In genomic region chr13:113207890-113208423, GRCh38 we compare ENCODE assay signal across 8 cellular contexts. TPM values are rescaled to one million over a fixed set of nuclear protein-coding genes. Genes with fewer than 3 reads are reported as not detected.
A peak's percentile ranks its signal among the peaks of the same experiment; 100 is the strongest.
DNase-seq lines count a peak whose midpoint lies in the region; ATAC-seq and TF ChIP-seq lines count a peak whose summit lies in the region.

No MANE protein-coding gene starts in this region.

- ATAC-seq in GM21526 (IDR thresholded peaks at IDR 0.05; ENCODE audit: low FRiP score, unreplicated experiment): peak; percentile 10
- peak; percentile 3 for ATAC-seq in activated CD8-positive, alpha-beta T cell treated with anti-CD3 and anti-CD28 coated beads for 36 hours

- intact Hi-C loops in activated CD8-positive, alpha-beta T cell treated with anti-CD3 and anti-CD28 coated beads for 36 hours (cut with micrococcal nuclease): no loop called here

- H3K4me3 ChIP-seq in Jurkat, Clone E6-1 (ENCODE audit: low read length): peak overlapping the region; percentile 91
- peak overlapping the region; percentile 84 for H3K4me3 ChIP-seq in parathyroid adenoma (ENCODE audit: low read depth, low read length)

- peak overlapping the region; percentile 93 for H3K4me2 ChIP-seq in parathyroid adenoma (ENCODE audit: low read length)

- peaks cover 43% of the 10 kb centered on the region for H3K36me3 Mint-ChIP-seq in activated CD8-positive, alpha-beta T cell treated with anti-CD3 and anti-CD28 coated beads for 36 hours (ENCODE audit: low read depth)

- peak; percentile 71 for DNase-seq in EH (ENCODE audit: low read depth)
- DNase-seq in Jurkat, Clone E6-1 (ENCODE audit: low read depth, low spot score): peak; percentile 29
- DNase-seq in activated CD8-positive, alpha-beta T cell treated with anti-CD3 and anti-CD28 coated beads for 36 hours: peak; percentile 24
- DNase-seq in glomerular visceral epithelial cell (ENCODE audit: extremely low spot score): peak; percentile 42
- no peak for DNase-seq in activated CD4-positive, CD25-positive, alpha-beta regulatory T cell (lab: John Stamatoyannopoulos, UW)
- DNase-seq in DMS153 treated with DMSO at 0.1 percent for 48 hours (lab: John Stamatoyannopoulos, UW; ENCODE audit: unreplicated experiment): no peak

- no peak for TF ChIP-seq CTCF in activated CD8-positive, alpha-beta T cell treated with anti-CD3 and anti-CD28 coated beads for 36 hours (IDR thresholded peaks at IDR 0.05)
- TF ChIP-seq CTCF in parathyroid adenoma (IDR thresholded peaks at IDR 0.05): no peak

- peaks cover 57% of the 10 kb centered on the region for H3K4me1 Mint-ChIP-seq in activated CD8-positive, alpha-beta T cell treated with anti-CD3 and anti-CD28 coated beads for 36 hours (ENCODE audit: low read depth)

- H3K27me3 ChIP-seq in parathyroid adenoma (ENCODE audit: control insufficient read depth, insufficient read depth, low read length): no peaks in the 10 kb centered on the region

- H2AFZ ChIP-seq in parathyroid adenoma: peak overlapping the region; percentile 92

- H3K27ac ChIP-seq in parathyroid adenoma: peak overlapping the region; percentile 94

- no peaks in the 10 kb centered on the region for H3K27me3 Mint-ChIP-seq in activated CD8-positive, alpha-beta T cell treated with anti-CD3 and anti-CD28 coated beads for 36 hours

- H3K9me3 ChIP-seq in parathyroid adenoma (ENCODE audit: control insufficient read depth, low read length): no peaks in the 10 kb centered on the region

- H3K4me1 ChIP-seq in parathyroid adenoma: no peaks in the 10 kb centered on the region

- peak overlapping the region; percentile 83 for H3K4me3 Mint-ChIP-seq in activated CD8-positive, alpha-beta T cell treated with anti-CD3 and anti-CD28 coated beads for 36 hours

- H3K27ac Mint-ChIP-seq in activated CD8-positive, alpha-beta T cell treated with anti-CD3 and anti-CD28 coated beads for 36 hours: peak overlapping the region; percentile 80

- H3K9ac ChIP-seq in parathyroid adenoma: no peak overlapping the region

- peaks cover 29% of the 10 kb centered on the region for H3K79me2 ChIP-seq in parathyroid adenoma

- no peaks in the 10 kb centered on the region for H3K36me3 ChIP-seq in parathyroid adenoma (ENCODE audit: control insufficient read depth, insufficient read depth, low read length)

- H3K9me3 Mint-ChIP-seq in activated CD8-positive, alpha-beta T cell treated with anti-CD3 and anti-CD28 coated beads for 36 hours: no peaks in the 10 kb centered on the region

- CTCF ChIA-PET in activated CD8-positive, alpha-beta T cell treated with anti-CD3 and anti-CD28 coated beads for 36 hours (lab: Charles Lee): interaction anchor here (1.3 kb wide), 1 partner anchor 61 kb away, joined by 5 read pairs; no protein-coding TSS in a partner anchor

- POLR2A ChIA-PET in activated CD8-positive, alpha-beta T cell treated with anti-CD3 and anti-CD28 coated beads for 36 hours (lab: Charles Lee): interaction anchor here (1.0 to 2.8 kb wide), 9 partner anchors 10 to 90 kb away, joined by 3 to 16 read pairs (median 4); partner anchors contain the start of gene LAMP1

RNA-seq across cellular contexts. Expression of gene PCID2, which starts 0.5 kb away (rescaled TPM):
- 104 TPM for polyA plus RNA-seq in Jurkat, Clone E6-1 (2012; ENCODE audit: insufficient read depth, insufficient read length)
- total RNA-seq in activated CD8-positive, alpha-beta T cell treated with anti-CD3 and anti-CD28 coated beads for 36 hours: 10 to 100 TPM; 75.8 to 79.0 TPM

RNA-seq across cellular contexts. Expression of gene CUL4A, which starts 1.5 kb away (rescaled TPM):
- 81.6 TPM for polyA plus RNA-seq in Jurkat, Clone E6-1 (2012; ENCODE audit: insufficient read depth, insufficient read length)
- 10 to 100 TPM; 81.5 to 81.7 TPM for total RNA-seq in activated CD8-positive, alpha-beta T cell treated with anti-CD3 and anti-CD28 coated beads for 36 hours

RNA-seq across cellular contexts. Expression of gene PROZ, which starts 49.5 kb away (rescaled TPM):
- polyA plus RNA-seq in Jurkat, Clone E6-1 (2012; ENCODE audit: insufficient read depth, insufficient read length): not detected
- total RNA-seq in activated CD8-positive, alpha-beta T cell treated with anti-CD3 and anti-CD28 coated beads for 36 hours: not detected

Comparison
In these comparisons a context has a peak if more than half of its experiments do, and no peak if none do; other contexts are left out.
1. DNase-seq: peak in EH (single experiment), Jurkat, Clone E6-1 (single experiment), activated CD8-positive, alpha-beta T cell treated with anti-CD3 and anti-CD28 coated beads for 36 hours (single experiment) and glomerular visceral epithelial cell (single experiment); none in activated CD4-positive, CD25-positive, alpha-beta regulatory T cell (0 of 4) and DMS153 treated with DMSO at 0.1 percent for 48 hours (single experiment).